ENCODE assay signal across 8 cellular contexts in the genomic region with DNA sequence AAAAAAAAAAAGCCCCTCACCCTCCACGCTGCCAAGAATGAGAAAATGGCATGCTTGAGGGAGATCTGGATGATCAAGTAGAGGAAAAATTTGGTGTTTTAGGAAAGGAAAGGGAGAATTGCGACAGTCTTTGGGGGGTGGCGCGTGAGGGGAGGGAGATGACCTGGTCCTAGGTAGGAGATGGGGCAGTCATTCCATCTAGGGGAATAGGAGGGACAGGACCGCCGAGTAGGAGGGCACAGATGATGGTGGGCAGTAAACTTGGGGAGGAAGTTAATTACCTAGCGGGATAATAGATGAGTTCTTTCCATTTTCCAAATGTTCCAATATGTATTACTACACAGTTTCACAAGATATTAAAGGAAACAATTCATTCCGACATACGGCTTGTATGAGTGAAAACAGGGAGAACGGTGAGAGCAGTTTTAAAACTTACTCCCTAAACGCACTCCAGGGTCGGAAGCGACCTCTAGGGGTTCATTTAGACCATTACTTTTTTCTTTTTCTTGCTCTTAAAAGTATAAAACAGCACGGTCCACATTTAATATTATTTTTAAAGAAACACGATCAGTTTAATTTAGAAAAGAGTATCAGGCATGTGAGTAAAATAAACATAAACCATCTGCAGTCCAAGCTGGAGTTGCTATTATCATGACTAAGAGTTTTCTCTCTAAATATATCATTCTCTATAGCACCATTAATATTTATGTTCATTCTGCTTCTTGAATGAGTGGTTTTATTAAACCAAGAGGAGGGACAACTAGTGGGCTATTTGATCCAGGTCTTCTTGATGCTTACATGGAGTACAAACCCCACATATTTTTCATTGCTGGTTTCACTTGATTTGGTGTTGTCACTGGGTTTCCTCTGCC. TPM values are rescaled to one million over a fixed set of nuclear protein-coding genes. Genes with fewer than 3 reads are reported as not detected.
DNase-seq lines count a peak whose midpoint lies in the region; ATAC-seq and TF ChIP-seq lines count a peak whose summit lies in the region.

No MANE protein-coding gene starts in this region.

- intact Hi-C loops in ovary (cut with DNase I), result loop anchor here in 2 of 4 donors (5.0 to 10.0 kb wide), 2 partner anchors 161 to 171 kb away; no protein-coding TSS in a partner anchor

- WGBS in ovary, 3 donors, result 3 to 5% (median 5%) methylated on average over 15 of the region's 15 CpGs

- peak; percentile 35 for DNase-seq in stimulated activated CD4-positive, alpha-beta T cell treated with anti-CD3 and anti-CD28 coated beads, Interleukin-15, amount 100 ng/mL, for 24 hours
- DNase-seq in stimulated activated CD4-positive, alpha-beta T cell treated with anti-CD3 and anti-CD28 coated beads, Interleukin-1b, Interleukin-23, amount 100 ng/mL, for 48 hours, result no peak
- DNase-seq in NB4 (ENCODE audit: low read depth), result peak; percentile 75
- peak; percentile 67 for DNase-seq in fibroblast of mammary gland (ENCODE audit: low read depth)
- DNase-seq in ovary, result peak in 1 of 5 donors; percentile 24
- DNase-seq in effector CD4-positive, alpha-beta T cell, result no peak

- no peak for ATAC-seq in HG03139 (IDR thresholded peaks at IDR 0.05; ENCODE audit: unreplicated experiment)

- H3K36me3 ChIP-seq in ovary, result no peaks in the 10 kb centered on the region

- H3K9me3 ChIP-seq in ovary, result no peaks in the 10 kb centered on the region

- TF ChIP-seq CTCF in NB4 (IDR thresholded peaks at IDR 0.05; ENCODE audit: low read depth, low read length) (peak; percentile 51), VCaP (conservative IDR thresholded peaks at IDR 0.05) (peak; percentile 84), fibroblast of mammary gland (conservative IDR thresholded peaks at IDR 0.05; ENCODE audit: control insufficient read depth, insufficient read depth, low read depth, low read length) (peak; percentile 71), ovary (IDR thresholded peaks at IDR 0.05) (peak; percentile 36 to 73 (median 44))

- TF ChIP-seq POLR2A in NB4 (IDR thresholded peaks at IDR 0.05; ENCODE audit: extremely low read depth, insufficient read length) (no peak), ovary (IDR thresholded peaks at IDR 0.05) (no peak)

- no peak for TF ChIP-seq EP300 in ovary (IDR thresholded peaks at IDR 0.05)

- H3K4me1 ChIP-seq in ovary (ENCODE audit: insufficient read depth), result peaks cover 4% of the 10 kb centered on the region

- no peak overlapping the region for H3K27ac ChIP-seq in VCaP
- no peak overlapping the region for H3K27ac ChIP-seq in ovary

- H3K27me3 ChIP-seq in ovary, result no peaks in the 10 kb centered on the region

- H3K4me3 ChIP-seq in NB4 (ENCODE audit: low read depth, low read length) (peak overlapping the region; percentile 16), fibroblast of mammary gland (ENCODE audit: control insufficient read depth, low read depth, low read length) (peak overlapping the region; percentile 18), ovary (no peak overlapping the region)

RNA-seq across cellular contexts. Expression of gene FNTB, which starts 3.0 kb away (rescaled TPM):
- 10 to 100 TPM in 6 of 7 donors, 1 to 10 TPM in 1; 9.5 to 16.4 (median 14.1) TPM for total RNA-seq in ovary
- 10 to 100 TPM in 1 of 2 donors, 1 to 10 TPM in 1; 8.0 to 19.0 TPM for polyA plus RNA-seq in ovary

RNA-seq across cellular contexts. Expression of gene RAB15, which starts 11.5 kb away (rescaled TPM):
- 1 to 10 TPM in 5 of 7 donors, under 1 TPM in 2; 0.83 to 2.9 (median 2.5) TPM for total RNA-seq in ovary
- polyA plus RNA-seq in ovary, result 1 to 10 TPM; 3.8 to 5.7 TPM

RNA-seq across cellular contexts. Expression of gene GPX2, which starts 41.1 kb away (rescaled TPM):
- total RNA-seq in ovary, result 1 to 10 TPM in 1 of 7 donors, under 1 TPM in 1, not detected in 5; 1.00 to 4.8 TPM
- not detected for polyA plus RNA-seq in ovary

Comparison
In these comparisons a context has a peak if more than half of its experiments do, and no peak if none do; other contexts are left out.
1. DNase-seq: peak in stimulated activated CD4-positive, alpha-beta T cell treated with anti-CD3 and anti-CD28 coated beads, Interleukin-15, amount 100 ng/mL, for 24 hours (single experiment), NB4 (single experiment) and fibroblast of mammary gland (single experiment); none in stimulated activated CD4-positive, alpha-beta T cell treated with anti-CD3 and anti-CD28 coated beads, Interleukin-1b, Interleukin-23, amount 100 ng/mL, for 48 hours (single experiment) and effector CD4-positive, alpha-beta T cell (single experiment).
2. Peak in every context shown above with its lines, with median percentiles within 50 percentile points of each other: CTCF ChIP-seq.